ENCODE assay signal across 12 cellular contexts in the genomic region with DNA sequence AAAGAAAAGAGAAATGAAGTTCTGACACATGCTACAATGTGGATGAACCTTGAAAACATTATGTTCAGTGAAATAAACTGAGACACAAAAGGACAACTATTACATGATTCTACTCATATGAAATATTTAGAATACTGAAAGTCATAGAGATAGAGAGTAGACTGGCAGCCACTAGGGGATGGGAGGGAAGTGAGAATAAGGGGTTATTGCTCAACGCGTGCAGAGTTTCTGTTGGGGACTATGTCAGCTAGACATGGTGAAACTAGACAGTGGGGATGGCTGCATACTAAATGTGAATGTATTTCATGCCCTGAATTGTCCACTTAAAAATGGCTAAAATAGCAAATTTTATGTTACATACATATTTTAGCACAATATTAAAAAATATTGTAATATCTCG.
A peak's percentile ranks its signal among the peaks of the same experiment; 100 is the strongest.
DNase-seq lines count a peak whose midpoint lies in the region; ATAC-seq and TF ChIP-seq lines count a peak whose summit lies in the region.
"Had no signal": no experiment of that assay in that cellular context is flagged by ENCODE, and none has a peak within 500 bp of the region (broad histone marks: within the 10 kb centered on the region; RNA-seq: fewer than 3 reads in every experiment).

No MANE protein-coding gene starts in this region.

- CTCF ChIA-PET in activated B cell treated with CpG ODN at 0.5 μM for 24 hours (lab: Charles Lee) = interaction anchor here (0.6 kb wide), 1 partner anchor 22 kb away, joined by 3 read pairs; no protein-coding TSS in a partner anchor
- CTCF ChIA-PET in activated CD4-positive, alpha-beta memory T cell treated with anti-CD3 and anti-CD28 coated beads, Interleukin-2, amount 10 ng/mL, durations not matched to agents 7 days and 5 days (lab: Charles Lee) = interaction anchor here (0.7 to 0.9 kb wide), 2 partner anchors 23 to 170 kb away, joined by 3 read pairs; no protein-coding TSS in a partner anchor

- H3K4me3 Mint-ChIP-seq in activated B cell treated with CpG ODN at 0.5 μM for 24 hours = no peak overlapping the region
- no peak overlapping the region for H3K4me3 Mint-ChIP-seq in effector memory CD8-positive, alpha-beta T cell
- no peak overlapping the region for H3K4me3 Mint-ChIP-seq in activated CD4-positive, alpha-beta memory T cell treated with anti-CD3 and anti-CD28 coated beads, Interleukin-2, amount 10 ng/mL, durations not matched to agents 7 days and 5 days

- no peaks in the 10 kb centered on the region for H3K4me1 Mint-ChIP-seq in activated B cell treated with CpG ODN at 0.5 μM for 24 hours
- no peaks in the 10 kb centered on the region for H3K4me1 Mint-ChIP-seq in effector memory CD8-positive, alpha-beta T cell (ENCODE audit: low read depth in 2 of 2)
- H3K4me1 Mint-ChIP-seq in activated CD4-positive, alpha-beta memory T cell treated with anti-CD3 and anti-CD28 coated beads, Interleukin-2, amount 10 ng/mL, durations not matched to agents 7 days and 5 days = no peaks in the 10 kb centered on the region

- ATAC-seq in GM18498 (IDR thresholded peaks at IDR 0.05; ENCODE audit: unreplicated experiment) (peak; percentile 97), GM21515 (IDR thresholded peaks at IDR 0.05; ENCODE audit: unreplicated experiment) (peak; percentile 89), HG03280 (IDR thresholded peaks at IDR 0.05; ENCODE audit: unreplicated experiment) (peak; percentile 98), activated B cell treated with CpG ODN at 0.5 μM for 24 hours (ENCODE audit: low read depth) (peak; percentile 66)
- ATAC-seq in effector memory CD8-positive, alpha-beta T cell (replicated peaks) = no peak
- no peak for ATAC-seq in stimulated activated naive CD8-positive, alpha-beta T cell treated with anti-CD3 and anti-CD28 coated beads, Interleukin-15, Interleukin-2, amounts not matched to agents 100 U/mL and 50 U/mL, for 24 hours

- peaks cover under 1% of the 10 kb centered on the region for H3K36me3 Mint-ChIP-seq in activated B cell treated with CpG ODN at 0.5 μM for 24 hours (ENCODE audit: low read depth)
- no peaks in the 10 kb centered on the region for H3K36me3 Mint-ChIP-seq in effector memory CD8-positive, alpha-beta T cell (ENCODE audit: insufficient read depth)
- no peaks in the 10 kb centered on the region for H3K36me3 Mint-ChIP-seq in activated CD4-positive, alpha-beta memory T cell treated with anti-CD3 and anti-CD28 coated beads, Interleukin-2, amount 10 ng/mL, durations not matched to agents 7 days and 5 days (ENCODE audit: low read depth)

- no peak overlapping the region for H3K27ac Mint-ChIP-seq in activated B cell treated with CpG ODN at 0.5 μM for 24 hours
- H3K27ac Mint-ChIP-seq in effector memory CD8-positive, alpha-beta T cell = no peak overlapping the region
- H3K27ac Mint-ChIP-seq in activated CD4-positive, alpha-beta memory T cell treated with anti-CD3 and anti-CD28 coated beads, Interleukin-2, amount 10 ng/mL, durations not matched to agents 7 days and 5 days = no peak overlapping the region

- DNase-seq in activated B cell treated with CpG ODN at 0.5 μM for 24 hours = no peak
- no peak for DNase-seq in effector memory CD8-positive, alpha-beta T cell
- DNase-seq in activated CD4-positive, alpha-beta memory T cell treated with anti-CD3 and anti-CD28 coated beads, Interleukin-2, amount 10 ng/mL, durations not matched to agents 7 days and 5 days = no peak
- no peak for DNase-seq in stimulated activated naive CD8-positive, alpha-beta T cell treated with anti-CD3 and anti-CD28 coated beads, Interleukin-15, Interleukin-2, amounts not matched to agents 100 U/mL and 50 U/mL, for 24 hours
- DNase-seq in NCI-H69 (lab: John Stamatoyannopoulos, UW) = no peak
- DNase-seq: activated CD4-positive, alpha-beta T cell treated with anti-CD3 and anti-CD28 coated beads, Interleukin-2, amount 50 U/mL, for 48 hours; esophagus squamous epithelium; NCI-H1436; Right ventricle myocardium superior had no signal

- no peak for TF ChIP-seq CTCF in activated B cell treated with CpG ODN at 0.5 μM for 24 hours (IDR thresholded peaks at IDR 0.05)

- peaks cover 6% of the 10 kb centered on the region for H3K9me3 Mint-ChIP-seq in activated B cell treated with CpG ODN at 0.5 μM for 24 hours
- peaks cover 2 to 4% of the 10 kb centered on the region in 2 donors for H3K9me3 Mint-ChIP-seq in effector memory CD8-positive, alpha-beta T cell
- H3K9me3 Mint-ChIP-seq in activated CD4-positive, alpha-beta memory T cell treated with anti-CD3 and anti-CD28 coated beads, Interleukin-2, amount 10 ng/mL, durations not matched to agents 7 days and 5 days = peaks cover 1% of the 10 kb centered on the region

- no peaks in the 10 kb centered on the region for H3K27me3 Mint-ChIP-seq in activated B cell treated with CpG ODN at 0.5 μM for 24 hours
- H3K27me3 Mint-ChIP-seq in effector memory CD8-positive, alpha-beta T cell = no peaks in the 10 kb centered on the region
- H3K27me3 Mint-ChIP-seq in activated CD4-positive, alpha-beta memory T cell treated with anti-CD3 and anti-CD28 coated beads, Interleukin-2, amount 10 ng/mL, durations not matched to agents 7 days and 5 days = peaks cover 2% of the 10 kb centered on the region

- POLR2A ChIA-PET in activated B cell treated with CpG ODN at 0.5 μM for 24 hours (lab: Charles Lee) = no interaction called here
- POLR2A ChIA-PET in activated CD4-positive, alpha-beta memory T cell treated with anti-CD3 and anti-CD28 coated beads, Interleukin-2, amount 10 ng/mL, durations not matched to agents 7 days and 5 days (lab: Charles Lee) = interaction anchor here (0.7 kb wide), 1 partner anchor 26 kb away, joined by 3 read pairs; no protein-coding TSS in a partner anchor

- intact Hi-C loops in activated B cell treated with CpG ODN at 0.5 μM for 24 hours (cut with micrococcal nuclease) = no loop called here

Comparison
In these comparisons a context has a peak if more than half of its experiments do, and no peak if none do; other contexts are left out.
1. ATAC-seq: peak in GM18498 (single experiment), GM21515 (single experiment), HG03280 (single experiment) and activated B cell treated with CpG ODN at 0.5 μM for 24 hours (single experiment); none in effector memory CD8-positive, alpha-beta T cell (single experiment) and stimulated activated naive CD8-positive, alpha-beta T cell treated with anti-CD3 and anti-CD28 coated beads, Interleukin-15, Interleukin-2, amounts not matched to agents 100 U/mL and 50 U/mL, for 24 hours (single experiment).